8 cellular contexts compared by ENCODE assay signal in genomic region chr14:75229923-75230792, GRCh38. TPM values are rescaled to one million over a fixed set of nuclear protein-coding genes. Genes with fewer than 3 reads are reported as not detected.
DNase-seq lines count a peak whose midpoint lies in the region; ATAC-seq, FAIRE-seq and TF ChIP-seq lines count a peak whose summit lies in the region.

No MANE protein-coding gene starts in this region.

- intact Hi-C loops in activated CD4-positive, alpha-beta T cell treated with anti-CD3 and anti-CD28 coated beads, Interleukin-2, amount 10 ng/mL, durations not matched to agents 24 days and 14 days (cut with micrococcal nuclease): loop anchor here (1.0 kb wide), 1 partner anchor 19 kb away; no protein-coding TSS in a partner anchor
- intact Hi-C loops in endothelial cell of umbilical vein (cut with micrococcal nuclease): no loop called here

- BruUV-seq in endothelial cell of umbilical vein (replicated peaks; lab: Mats Ljungman, UMichigan): no TSS peak

- no peaks in the 10 kb centered on the region for H3K9me3 Mint-ChIP-seq in activated CD4-positive, alpha-beta T cell treated with anti-CD3 and anti-CD28 coated beads, Interleukin-2, amount 10 ng/mL, durations not matched to agents 24 days and 14 days

- no peaks in the 10 kb centered on the region for H3K9me1 ChIP-seq in endothelial cell of umbilical vein (replicated peaks; ENCODE audit: control insufficient read depth, extremely low read depth, insufficient read depth, low read length)

- FAIRE-seq in endothelial cell of umbilical vein (lab: Jason Lieb, UNC): peak; percentile 81

- H3K4ac ChIP-seq in trophoblast cell (ENCODE audit: low read depth, low read length): no peak overlapping the region

- H3K36me3 ChIP-seq in Karpas-422 (ENCODE audit: insufficient read depth, low read length): no peaks in the 10 kb centered on the region
- H3K36me3 ChIP-seq in endothelial cell of umbilical vein (ENCODE audit: control insufficient read depth in 2 of 2, extremely low read depth in 1 of 2, insufficient read depth in 2 of 2, low read length in 2 of 2): no peaks in the 10 kb centered on the region
- H3K36me3 ChIP-seq in trophoblast cell (ENCODE audit: control insufficient read depth in 1 of 2, insufficient read depth in 2 of 2, low read length in 2 of 2): no peaks in the 10 kb centered on the region

- H3K79me2 ChIP-seq in Karpas-422 (ENCODE audit: low read length): no peaks in the 10 kb centered on the region
- no peaks in the 10 kb centered on the region for H3K79me2 ChIP-seq in endothelial cell of umbilical vein (ENCODE audit: control insufficient read depth, insufficient read depth, low read length)
- H3K79me2 ChIP-seq in trophoblast cell (ENCODE audit: control insufficient read depth, insufficient read depth, low read length, poor library complexity): no peaks in the 10 kb centered on the region

- no peak for TF ChIP-seq POLR2A in endothelial cell of umbilical vein (IDR thresholded peaks at IDR 0.05; ENCODE audit: low read depth, low read length)

- no peak overlapping the region for H2BK120ac ChIP-seq in trophoblast cell (ENCODE audit: insufficient read depth, low read length, poor library complexity)

- H4K8ac ChIP-seq in trophoblast cell (ENCODE audit: low read depth, low read length): no peak overlapping the region

- H3K4me1 Mint-ChIP-seq in activated CD4-positive, alpha-beta T cell treated with anti-CD3 and anti-CD28 coated beads, Interleukin-2, amount 10 ng/mL, durations not matched to agents 24 days and 14 days: peaks cover 38% of the 10 kb centered on the region

- no peaks in the 10 kb centered on the region for H4K20me1 ChIP-seq in Karpas-422 (ENCODE audit: insufficient read depth, low read depth, low read length)
- H4K20me1 ChIP-seq in endothelial cell of umbilical vein (replicated peaks; ENCODE audit: control insufficient read depth, extremely low read depth, insufficient read depth, low read length): no peaks in the 10 kb centered on the region

- H3K9me3 ChIP-seq in Karpas-422 (ENCODE audit: low read length): no peaks in the 10 kb centered on the region
- no peaks in the 10 kb centered on the region for H3K9me3 ChIP-seq in endothelial cell of umbilical vein (replicated peaks; ENCODE audit: control insufficient read depth, insufficient read depth, low read length)
- H3K9me3 ChIP-seq in trophoblast cell (ENCODE audit: insufficient read depth, low read depth, low read length): peaks cover 1% of the 10 kb centered on the region

- no peak overlapping the region for H3K14ac ChIP-seq in trophoblast cell (ENCODE audit: low read length)

- H3K36me3 Mint-ChIP-seq in activated CD4-positive, alpha-beta T cell treated with anti-CD3 and anti-CD28 coated beads, Interleukin-2, amount 10 ng/mL, durations not matched to agents 24 days and 14 days (ENCODE audit: low read depth): no peaks in the 10 kb centered on the region

- H3K27me3 ChIP-seq in Karpas-422 (ENCODE audit: low read length) (no peaks in the 10 kb centered on the region), endothelial cell of umbilical vein (ENCODE audit: control insufficient read depth in 2 of 2, insufficient read depth in 2 of 2, low read length in 2 of 2) (no peaks in the 10 kb centered on the region), trophoblast cell (ENCODE audit: insufficient read depth, low read length) (no peaks in the 10 kb centered on the region)

- no peak overlapping the region for H3K9ac ChIP-seq in Karpas-422 (ENCODE audit: low read length)
- no peak overlapping the region for H3K9ac ChIP-seq in endothelial cell of umbilical vein (replicated peaks; ENCODE audit: extremely low read depth, insufficient read depth, low read length)
- no peak overlapping the region for H3K9ac ChIP-seq in trophoblast cell (ENCODE audit: low read length)

- no peak overlapping the region for H2AFZ ChIP-seq in Karpas-422 (ENCODE audit: low read length)
- H2AFZ ChIP-seq in endothelial cell of umbilical vein (ENCODE audit: low read depth, low read length): peak overlapping the region; percentile 62
- H2AFZ ChIP-seq in trophoblast cell (ENCODE audit: insufficient read depth, low read length, poor library complexity): no peak overlapping the region

- TF ChIP-seq CTCF in AG09309 (IDR thresholded peaks at IDR 0.05; ENCODE audit: control insufficient read depth, insufficient read depth, low read depth, low read length, missing control alignments) (peak; percentile 26), endothelial cell of umbilical vein (IDR thresholded peaks at IDR 0.05; ENCODE audit: extremely low read depth in 1 of 2, insufficient read depth in 1 of 2, low read depth in 1 of 2, low read length in 2 of 2) (peak; percentile 1 to 12)

- H3K4me3 Mint-ChIP-seq in activated CD4-positive, alpha-beta T cell treated with anti-CD3 and anti-CD28 coated beads, Interleukin-2, amount 10 ng/mL, durations not matched to agents 24 days and 14 days: peak overlapping the region; percentile 24

- peaks cover 5% of the 10 kb centered on the region for H3K79me1 ChIP-seq in trophoblast cell (ENCODE audit: low read length)

- POLR2A ChIA-PET in endothelial cell of umbilical vein (lab: Charles Lee): interaction anchor here (0.5 kb wide), 1 partner anchor 66 kb away, joined by 3 read pairs; no protein-coding TSS in a partner anchor

- peaks cover 9% of the 10 kb centered on the region for H3K27me3 Mint-ChIP-seq in activated CD4-positive, alpha-beta T cell treated with anti-CD3 and anti-CD28 coated beads, Interleukin-2, amount 10 ng/mL, durations not matched to agents 24 days and 14 days

- H3K18ac ChIP-seq in trophoblast cell (ENCODE audit: low read length): no peak overlapping the region

- no CpG with 5 or more reads among the region's 6 CpGs for WGBS in trophoblast cell (ENCODE audit: extremely low coverage, insufficient coverage, insufficient read length)

- H3K4me2 ChIP-seq in Karpas-422 (ENCODE audit: low read depth, low read length, poor library complexity, severe bottlenecking) (no peak overlapping the region), endothelial cell of umbilical vein (ENCODE audit: insufficient read depth, low read length) (no peak overlapping the region), trophoblast cell (ENCODE audit: low read length) (no peak overlapping the region)

- no peak overlapping the region for H4K12ac ChIP-seq in trophoblast cell (ENCODE audit: low read depth, low read length)

- CTCF ChIA-PET in endothelial cell of umbilical vein (lab: Charles Lee): interaction anchor here (0.7 to 1.2 kb wide), 4 partner anchors 9 to 28 kb away, joined by 3 to 4 read pairs (median 4); no protein-coding TSS in a partner anchor

- H2AK5ac ChIP-seq in trophoblast cell (ENCODE audit: low read length): no peak overlapping the region

- H2BK12ac ChIP-seq in trophoblast cell (ENCODE audit: low read length): peak overlapping the region; percentile 10

- H4K91ac ChIP-seq in trophoblast cell (ENCODE audit: low read depth, low read length): no peak overlapping the region

- DNase-seq in AG09309 (ENCODE audit: low read depth): no peak
- DNase-seq in Karpas-422: peak; percentile 65
- peak; percentile 79 for DNase-seq in activated CD4-positive, alpha-beta T cell treated with anti-CD3 and anti-CD28 coated beads, Interleukin-2, amount 10 ng/mL, durations not matched to agents 24 days and 14 days
- DNase-seq in endothelial cell of umbilical vein (ENCODE audit: low read depth, low spot score): peak; percentile 50
- peak in 1 of 2 donors; percentile 64 for DNase-seq in trophoblast cell
- DNase-seq in medulla oblongata (ENCODE audit: extremely low spot score): no peak

- no peak overlapping the region for H2BK5ac ChIP-seq in trophoblast cell (ENCODE audit: low read depth, low read length, poor library complexity)

- peak overlapping the region; percentile 77 for H3K27ac Mint-ChIP-seq in activated CD4-positive, alpha-beta T cell treated with anti-CD3 and anti-CD28 coated beads, Interleukin-2, amount 10 ng/mL, durations not matched to agents 24 days and 14 days

- H3K27ac ChIP-seq in Karpas-422 (ENCODE audit: low read length) (no peak overlapping the region), endothelial cell of umbilical vein (ENCODE audit: insufficient read depth, low read depth, low read length) (no peak overlapping the region), trophoblast cell (ENCODE audit: low read depth, low read length) (no peak overlapping the region)

- dilution Hi-C loops in endothelial cell of umbilical vein (cut with MboI; ENCODE audit: extremely low pct_ligation_motif_present, low sequenced_read_pairs): no loop called here

- H3K4me1 ChIP-seq in Karpas-422 (ENCODE audit: low read length) (peaks cover 8% of the 10 kb centered on the region), endothelial cell of umbilical vein (ENCODE audit: control insufficient read depth, extremely low read depth, insufficient read depth, low read length) (peaks cover 18% of the 10 kb centered on the region), trophoblast cell (ENCODE audit: control insufficient read depth in 1 of 2, insufficient read depth in 2 of 2, low read length in 2 of 2) (peaks cover 8 to 9% of the 10 kb centered on the region in 2 experiments)

- ATAC-seq in GM18870 (IDR thresholded peaks at IDR 0.05; ENCODE audit: unreplicated experiment) (peak; percentile 45), HG02763 (IDR thresholded peaks at IDR 0.05; ENCODE audit: unreplicated experiment) (no peak)

- H3K4me3 ChIP-seq in AG09309 (ENCODE audit: control insufficient read depth, low read depth, low read length) (no peak overlapping the region), Karpas-422 (ENCODE audit: low read length) (no peak overlapping the region), endothelial cell of umbilical vein (replicated peaks in 1 of 3; ENCODE audit: insufficient read depth in 1 of 3, low read depth in 1 of 3, low read length in 3 of 3) (no peak overlapping the region), trophoblast cell (ENCODE audit: low read depth, low read length) (no peak overlapping the region)

- no peaks in the 10 kb centered on the region for H3K9me2 ChIP-seq in Karpas-422 (replicated peaks; ENCODE audit: insufficient read depth, low read length)

- H3K23ac ChIP-seq in trophoblast cell (ENCODE audit: low read length): no peak overlapping the region

RNA-seq across cellular contexts. Expression of gene FOS, which starts 48.5 kb away (rescaled TPM):
- total RNA-seq in Karpas-422 (2014; rRNA removed; shearing (Covaris generic); ENCODE audit: low replicate concordance): 3.8 and 5.5 TPM in 2 replicates
- total RNA-seq in activated CD4-positive, alpha-beta T cell treated with anti-CD3 and anti-CD28 coated beads, Interleukin-2, amount 10 ng/mL, durations not matched to agents 24 days and 14 days: 26.5 and 29.6 TPM in 2 replicates
- total RNA-seq in endothelial cell of umbilical vein: 9.2 and 63.2 TPM in 2 replicates
- polyA plus RNA-seq in endothelial cell of umbilical vein: 41.6 and 55.6 TPM in 2 replicates
- 26.6 and 60.9 TPM in 2 replicates for polyA plus RNA-seq in endothelial cell of umbilical vein (2011; cell fraction: cytosol; rRNA removed)
- 187 and 302 TPM in 2 replicates for polyA plus RNA-seq in endothelial cell of umbilical vein (2011; cell fraction: nucleus; rRNA removed)
- polyA plus RNA-seq in endothelial cell of umbilical vein (2012): 1.9 and 7.0 TPM in 2 replicates
- 38.7 and 58.4 TPM in 2 replicates for polyA minus RNA-seq in endothelial cell of umbilical vein
- polyA minus RNA-seq in endothelial cell of umbilical vein (2011; cell fraction: cytosol; rRNA and poly(A)+ RNA removed): 55.3 TPM
- polyA minus RNA-seq in endothelial cell of umbilical vein (2011; cell fraction: nucleus; rRNA and poly(A)+ RNA removed): 149 and 293 TPM in 2 replicates
- 26.6 and 30.7 TPM in 2 replicates for polyA plus RNA-seq in trophoblast cell (2013)

RNA-seq across cellular contexts. Expression of gene TMED10, which starts 53.7 kb away (rescaled TPM):
- total RNA-seq in Karpas-422 (2014; rRNA removed; shearing (Covaris generic); ENCODE audit: low replicate concordance): 104 and 349 TPM in 2 replicates
- total RNA-seq in activated CD4-positive, alpha-beta T cell treated with anti-CD3 and anti-CD28 coated beads, Interleukin-2, amount 10 ng/mL, durations not matched to agents 24 days and 14 days: 192 and 200 TPM in 2 replicates
- total RNA-seq in endothelial cell of umbilical vein: 313 and 338 TPM in 2 replicates
- 320 and 342 TPM in 2 replicates for polyA plus RNA-seq in endothelial cell of umbilical vein
- polyA plus RNA-seq in endothelial cell of umbilical vein (2011; cell fraction: cytosol; rRNA removed): 205 and 228 TPM in 2 replicates
- polyA plus RNA-seq in endothelial cell of umbilical vein (2011; cell fraction: nucleus; rRNA removed): 95.1 and 111 TPM in 2 replicates
- polyA plus RNA-seq in endothelial cell of umbilical vein (2012): 207 and 216 TPM in 2 replicates
- 775 and 787 TPM in 2 replicates for polyA minus RNA-seq in endothelial cell of umbilical vein
- polyA minus RNA-seq in endothelial cell of umbilical vein (2011; cell fraction: cytosol; rRNA and poly(A)+ RNA removed): 126 TPM
- 137 and 151 TPM in 2 replicates for polyA minus RNA-seq in endothelial cell of umbilical vein (2011; cell fraction: nucleus; rRNA and poly(A)+ RNA removed)
- 331 and 337 TPM in 2 replicates for polyA plus RNA-seq in trophoblast cell (2013)

Comparison
In these comparisons a context has a peak if more than half of its experiments do, and no peak if none do; other contexts are left out.
1. DNase-seq: peak in Karpas-422 (single experiment), activated CD4-positive, alpha-beta T cell treated with anti-CD3 and anti-CD28 coated beads, Interleukin-2, amount 10 ng/mL, durations not matched to agents 24 days and 14 days (single experiment) and endothelial cell of umbilical vein (single experiment); none in AG09309 (single experiment) and medulla oblongata (single experiment).